ENCODE assay signal across 8 cellular contexts in genomic region chr6:128518531-128519131, GRCh38. TPM values are rescaled to one million over a fixed set of nuclear protein-coding genes. Genes with fewer than 3 reads are reported as not detected.
A peak's percentile ranks its signal among the peaks of the same experiment; 100 is the strongest.
DNase-seq lines count a peak whose midpoint lies in the region; ATAC-seq and TF ChIP-seq lines count a peak whose summit lies in the region.

No MANE protein-coding gene starts in this region.

- H3K36me3 ChIP-seq in kidney epithelial cell (ENCODE audit: control insufficient read depth, insufficient read depth, low read length): no peaks in the 10 kb centered on the region

- no peak for TF ChIP-seq CTCF in kidney epithelial cell (IDR thresholded peaks at IDR 0.05; ENCODE audit: insufficient read depth, low read length, poor library complexity, severe bottlenecking)

- no peak overlapping the region for H3K27ac Mint-ChIP-seq in T-helper 2 cell treated with Interferon-gamma antibody and Interleukin-4, amounts not matched to agents 5 μg/mL and 100 μg/mL, for 36 hours

- H3K27me3 ChIP-seq in kidney epithelial cell (ENCODE audit: control insufficient read depth, insufficient read depth, low read length): no peaks in the 10 kb centered on the region

- H3K4me3 ChIP-seq in kidney epithelial cell (ENCODE audit: low read depth, low read length): peak overlapping the region; percentile 91

- no peaks in the 10 kb centered on the region for H3K9me3 Mint-ChIP-seq in T-helper 2 cell treated with Interferon-gamma antibody and Interleukin-4, amounts not matched to agents 5 μg/mL and 100 μg/mL, for 36 hours

- H3K27ac ChIP-seq in angular gyrus (ENCODE audit: low read depth, low read length): peak overlapping the region; percentile 94
- H3K27ac ChIP-seq in temporal lobe (ENCODE audit: low read depth, low read length): peak overlapping the region; percentile 90

- H3K27me3 Mint-ChIP-seq in T-helper 2 cell treated with Interferon-gamma antibody and Interleukin-4, amounts not matched to agents 5 μg/mL and 100 μg/mL, for 36 hours (ENCODE audit: low read depth): peaks cover 80% of the 10 kb centered on the region

- H3K36me3 Mint-ChIP-seq in T-helper 2 cell treated with Interferon-gamma antibody and Interleukin-4, amounts not matched to agents 5 μg/mL and 100 μg/mL, for 36 hours (ENCODE audit: low read depth): no peaks in the 10 kb centered on the region

- H3K4me1 Mint-ChIP-seq in T-helper 2 cell treated with Interferon-gamma antibody and Interleukin-4, amounts not matched to agents 5 μg/mL and 100 μg/mL, for 36 hours (ENCODE audit: low read depth): peaks cover 19% of the 10 kb centered on the region

- peak overlapping the region; percentile 90 for H3K4me3 Mint-ChIP-seq in T-helper 2 cell treated with Interferon-gamma antibody and Interleukin-4, amounts not matched to agents 5 μg/mL and 100 μg/mL, for 36 hours

- no peak for ATAC-seq in HG02642 (IDR thresholded peaks at IDR 0.05; ENCODE audit: poor library complexity, unreplicated experiment)

- DNase-seq in T-helper 2 cell treated with Interferon-gamma antibody and Interleukin-4, amounts not matched to agents 5 μg/mL and 100 μg/mL, for 36 hours (ENCODE audit: low spot score): no peak
- DNase-seq in T-helper 2 cell (no peak), kidney epithelial cell (ENCODE audit: low read depth) (no peak), Kasumi-1 (lab: John Stamatoyannopoulos, UW) (no peak)
- no peak for DNase-seq in activated CD4-positive, CD25-positive, alpha-beta regulatory T cell treated with anti-CD3 and anti-CD28 coated beads, Interleukin-2, amount 50 U/mL, for 72 hours

RNA-seq across cellular contexts. Expression of gene PTPRK, which starts 1.8 kb away (rescaled TPM):
- total RNA-seq in kidney epithelial cell: 117 and 127 TPM in 2 replicates
- total RNA-seq in temporal lobe: 127 TPM
